In genomic region chr2:241317391-241317790, GRCh38 we compare ENCODE assay signal across 2 cellular contexts.
TF ChIP-seq lines count a peak whose summit lies in the region.

No MANE protein-coding gene starts in this region.

TF ChIP-seq in IMR-90, 13 proteins besides CTCF, POLR2A, EP300 and RAD21:
- TF ChIP-seq CEBPB (IDR thresholded peaks at IDR 0.05; ENCODE audit: low read depth, low read length) (no peak), MAZ (IDR thresholded peaks at IDR 0.05; ENCODE audit: borderline replicate concordance, low read depth, low read length) (no peak), USF2 (IDR thresholded peaks at IDR 0.05; ENCODE audit: low read depth, low read length) (no peak), CHD1 (IDR thresholded peaks at IDR 0.05; ENCODE audit: low read depth, low read length) (no peak), ELK1 (IDR thresholded peaks at IDR 0.05; ENCODE audit: borderline replicate concordance, low read depth, low read length) (no peak), MAFK (IDR thresholded peaks at IDR 0.05; ENCODE audit: low read depth, low read length) (no peak), NFE2L2 (IDR thresholded peaks at IDR 0.05; ENCODE audit: low read depth, low read length) (no peak), FOS (IDR thresholded peaks at IDR 0.05; ENCODE audit: low read depth, low read length) (no peak), MXI1 (IDR thresholded peaks at IDR 0.05; ENCODE audit: borderline replicate concordance, low read depth, low read length) (no peak), RCOR1 (IDR thresholded peaks at IDR 0.05; ENCODE audit: insufficient replicate concordance, low read length) (no peak), RFX5 (IDR thresholded peaks at IDR 0.05; ENCODE audit: low read depth, low read length) (no peak), SMC3 (IDR thresholded peaks at IDR 0.05; ENCODE audit: low read depth, low read length) (no peak), BHLHE40 (IDR thresholded peaks at IDR 0.05; ENCODE audit: low read depth, low read length) (no peak)

TF ChIP-seq in GM12878, 131 proteins besides CTCF, POLR2A, EP300 and RAD21:
- TF ChIP-seq JUND (IDR thresholded peaks at IDR 0.05; ENCODE audit: low read depth, low read length) = no peak
- TF ChIP-seq REST (IDR thresholded peaks at IDR 0.05; ENCODE audit: low read depth, low read length) = no peak
- TF ChIP-seq EGR1 (IDR thresholded peaks at IDR 0.05; ENCODE audit: borderline replicate concordance in 1 of 2, low read depth in 2 of 2, low read length in 2 of 2) = no peak
- TF ChIP-seq TBL1XR1 (IDR thresholded peaks at IDR 0.05; ENCODE audit: low read depth, low read length) = no peak
- TF ChIP-seq ZNF384 (IDR thresholded peaks at IDR 0.05; ENCODE audit: borderline replicate concordance, low read depth, low read length) = peak; percentile 71; the same call in 1 of the 2 replicates
- TF ChIP-seq JUNB (IDR thresholded peaks at IDR 0.05) = 0 out of 2 replicates have a peak, but pooled peaks have one; percentile 10
- no peak for TF ChIP-seq BACH1 (IDR thresholded peaks at IDR 0.05; ENCODE audit: borderline replicate concordance)
- no peak for TF ChIP-seq HDAC2 (IDR thresholded peaks at IDR 0.05)
- no peak for TF ChIP-seq HSF1 (IDR thresholded peaks at IDR 0.05; ENCODE audit: low read depth, low read length)
- TF ChIP-seq ASH2L (IDR thresholded peaks at IDR 0.05; ENCODE audit: borderline replicate concordance, low read depth) = no peak
- no peak for TF ChIP-seq MEF2A (IDR thresholded peaks at IDR 0.05; ENCODE audit: insufficient read depth, low read depth, low read length)
- no peak for TF ChIP-seq ELK1 (IDR thresholded peaks at IDR 0.05; ENCODE audit: low read depth, low read length)
- TF ChIP-seq MYC (IDR thresholded peaks at IDR 0.05; ENCODE audit: insufficient read depth, insufficient read length, insufficient replicate concordance, low read length, severe bottlenecking) = no peak
- TF ChIP-seq CEBPB (IDR thresholded peaks at IDR 0.05; ENCODE audit: borderline replicate concordance in 1 of 2, low read depth in 2 of 2, low read length in 2 of 2) = no peak
